9 cellular contexts compared by ENCODE assay signal in the genomic region with DNA sequence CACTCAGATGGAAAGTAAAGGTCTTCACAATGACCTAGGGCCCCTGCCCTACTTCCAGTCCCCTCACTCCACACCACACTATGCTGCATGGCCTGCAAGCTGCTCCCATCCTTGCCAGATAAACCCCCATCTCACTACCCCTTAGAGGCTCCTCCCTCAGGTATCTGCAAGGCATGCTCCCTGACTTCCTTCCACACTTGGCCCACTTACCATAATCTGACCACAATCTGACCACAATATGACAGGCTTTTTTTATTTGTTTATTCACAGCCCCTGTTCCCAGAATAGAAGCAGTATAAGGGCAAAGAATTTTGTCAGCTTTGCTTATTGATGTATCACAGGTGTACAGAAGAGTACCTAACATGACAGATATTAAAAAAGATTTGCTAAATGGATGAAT.
DNase-seq lines count a peak whose midpoint lies in the region; ATAC-seq, FAIRE-seq and TF ChIP-seq lines count a peak whose summit lies in the region.
"Had no signal": no experiment of that assay in that cellular context is flagged by ENCODE, and none has a peak within 500 bp of the region (broad histone marks: within the 10 kb centered on the region; RNA-seq: fewer than 3 reads in every experiment).

No MANE protein-coding gene starts in this region.

- H3K4me2 ChIP-seq in BLaER1, result peak overlapping the region; percentile 84

- no peak for TF ChIP-seq CTCF in cardiac fibroblast (IDR thresholded peaks at IDR 0.05; ENCODE audit: low read depth, low read length)

- no peaks in the 10 kb centered on the region; the same call in 1 of the 2 replicates for H3K36me3 ChIP-seq in BLaER1
- H3K36me3 ChIP-seq: cardiac muscle cell had no signal

- H3K27ac Mint-ChIP-seq in stimulated activated naive CD8-positive, alpha-beta T cell treated with anti-CD3 and anti-CD28 coated beads, Interleukin-15, Interleukin-2, amounts not matched to agents 100 ng/mL and 50 ng/mL, for 24 hours, result peak overlapping the region; percentile 96

- H3K36me3 Mint-ChIP-seq in stimulated activated naive CD8-positive, alpha-beta T cell treated with anti-CD3 and anti-CD28 coated beads, Interleukin-15, Interleukin-2, amounts not matched to agents 100 ng/mL and 50 ng/mL, for 24 hours (ENCODE audit: low read depth), result peaks cover 18% of the 10 kb centered on the region

- H4K20me1 ChIP-seq in BLaER1, result peaks cover 39% of the 10 kb centered on the region

- H3K27ac ChIP-seq in BLaER1, result peak overlapping the region; percentile 51
- H3K27ac ChIP-seq: cardiac muscle cell had no signal

- H3K4me3 Mint-ChIP-seq in stimulated activated naive CD8-positive, alpha-beta T cell treated with anti-CD3 and anti-CD28 coated beads, Interleukin-15, Interleukin-2, amounts not matched to agents 100 ng/mL and 50 ng/mL, for 24 hours, result peak overlapping the region; percentile 84

- H3K27me3 ChIP-seq in BLaER1, result no peaks in the 10 kb centered on the region
- H3K27me3 ChIP-seq: cardiac muscle cell had no signal

- H3K4me3 ChIP-seq in BLaER1 (peak overlapping the region; percentile 33; the same call in 1 of the 2 replicates), cardiac fibroblast (replicated peaks in 1 of 2; ENCODE audit: low read depth in 2 of 2, low read length in 2 of 2) (no peak overlapping the region)
- H3K4me3 ChIP-seq: cardiac muscle cell had no signal

- no peak for ATAC-seq in HG03280 (IDR thresholded peaks at IDR 0.05; ENCODE audit: unreplicated experiment)

- H3K9me3 Mint-ChIP-seq in stimulated activated naive CD8-positive, alpha-beta T cell treated with anti-CD3 and anti-CD28 coated beads, Interleukin-15, Interleukin-2, amounts not matched to agents 100 ng/mL and 50 ng/mL, for 24 hours, result no peaks in the 10 kb centered on the region

- peaks cover 94% of the 10 kb centered on the region for H3K4me1 ChIP-seq in BLaER1

- DNase-seq in HCEC 1CT, result peak; percentile 34
- peak; percentile 14 for DNase-seq in RCC 7860 (ENCODE audit: low spot score)
- peak; percentile 55 to 65 for DNase-seq in cardiac fibroblast (ENCODE audit: low read depth in 2 of 2)
- no peak for DNase-seq in pons (ENCODE audit: low spot score)
- DNase-seq in nucleus accumbens (lab: John Stamatoyannopoulos, UW), result no peak

- no peak for FAIRE-seq in RCC 7860 (lab: Jason Lieb, UNC)

- no peaks in the 10 kb centered on the region for H3K9me3 ChIP-seq in BLaER1

- no peaks in the 10 kb centered on the region for H3K27me3 Mint-ChIP-seq in stimulated activated naive CD8-positive, alpha-beta T cell treated with anti-CD3 and anti-CD28 coated beads, Interleukin-15, Interleukin-2, amounts not matched to agents 100 ng/mL and 50 ng/mL, for 24 hours

- H3K9ac ChIP-seq in BLaER1, result peak overlapping the region; percentile 46; the same call in 1 of the 2 replicates

- H3K4me1 Mint-ChIP-seq in stimulated activated naive CD8-positive, alpha-beta T cell treated with anti-CD3 and anti-CD28 coated beads, Interleukin-15, Interleukin-2, amounts not matched to agents 100 ng/mL and 50 ng/mL, for 24 hours (ENCODE audit: low read depth), result peaks cover 61% of the 10 kb centered on the region

Comparison
In these comparisons a context has a peak if more than half of its experiments do, and no peak if none do; other contexts are left out.
1. DNase-seq: peak in HCEC 1CT (single experiment), RCC 7860 (single experiment) and cardiac fibroblast (2 of 2); none in pons (single experiment) and nucleus accumbens (0 of 56).